ENCODE assay signal across 9 cellular contexts in genomic region chr22:37079668-37080171, GRCh38. TPM values are rescaled to one million over a fixed set of nuclear protein-coding genes. Genes with fewer than 3 reads are reported as not detected.
DNase-seq lines count a peak whose midpoint lies in the region; ATAC-seq and TF ChIP-seq lines count a peak whose summit lies in the region.
"Had no signal": no experiment of that assay in that cellular context is flagged by ENCODE, and none has a peak within 500 bp of the region (broad histone marks: within the 10 kb centered on the region; RNA-seq: fewer than 3 reads in every experiment).

No MANE protein-coding gene starts in this region.

- H3K4me3 ChIP-seq in heart right ventricle (no peak overlapping the region), right atrium auricular region (no peak overlapping the region)

- peaks cover 53% of the 10 kb centered on the region for H3K4me1 Mint-ChIP-seq in activated naive CD4-positive, alpha-beta T cell treated with anti-CD3 and anti-CD28 coated beads for 36 hours (ENCODE audit: low read depth)
- H3K4me1 Mint-ChIP-seq in natural killer cell treated with Interleukin-12 subunit alpha and Interleukin-12 subunit beta and Interleukin-15 and Interleukin-18, amount 100 ng/mL, for 72 hours (ENCODE audit: low read depth in 2 of 2), result peaks cover 54 to 59% of the 10 kb centered on the region in 2 donors

- H3K27me3 ChIP-seq in heart right ventricle, result peaks cover 0 to 42% (median 25%) of the 10 kb centered on the region in 7 donors
- H3K27me3 ChIP-seq in right atrium auricular region, result no peaks in the 10 kb centered on the region

- no peaks in the 10 kb centered on the region for H3K36me3 ChIP-seq in heart right ventricle
- no peaks in the 10 kb centered on the region for H3K36me3 ChIP-seq in right atrium auricular region

- H3K27me3 Mint-ChIP-seq in activated naive CD4-positive, alpha-beta T cell treated with anti-CD3 and anti-CD28 coated beads for 36 hours (ENCODE audit: low read depth), result peaks cover 4% of the 10 kb centered on the region
- H3K27me3 Mint-ChIP-seq in natural killer cell treated with Interleukin-12 subunit alpha and Interleukin-12 subunit beta and Interleukin-15 and Interleukin-18, amount 100 ng/mL, for 72 hours, result peaks cover 0 to 8% of the 10 kb centered on the region in 2 donors

- peak overlapping the region; percentile 97 for H3K27ac Mint-ChIP-seq in activated naive CD4-positive, alpha-beta T cell treated with anti-CD3 and anti-CD28 coated beads for 36 hours
- H3K27ac Mint-ChIP-seq in natural killer cell treated with Interleukin-12 subunit alpha and Interleukin-12 subunit beta and Interleukin-15 and Interleukin-18, amount 100 ng/mL, for 72 hours, result peak overlapping the region; percentile 98 to 100

- H3K4me1 ChIP-seq in heart right ventricle (peaks cover 0 to 24% (median 0%) of the 10 kb centered on the region in 9 donors), right atrium auricular region (no peaks in the 10 kb centered on the region)

- peak in 1 of 2 donors; percentile 16 for DNase-seq in heart right ventricle
- no peak for DNase-seq in right atrium auricular region (ENCODE audit: low spot score)
- DNase-seq in activated naive CD4-positive, alpha-beta T cell treated with anti-CD3 and anti-CD28 coated beads for 36 hours, result peak; percentile 96
- DNase-seq in natural killer cell treated with Interleukin-12 subunit alpha and Interleukin-12 subunit beta and Interleukin-15 and Interleukin-18, amount 100 ng/mL, for 72 hours (ENCODE audit: low spot score), result peak; percentile 90
- DNase-seq in HuH-7 (ENCODE audit: low spot score), result no peak
- DNase-seq in NCI-H1436 treated with DMSO at 0.1 percent for 48 hours (lab: John Stamatoyannopoulos, UW), result no peak
- DNase-seq in inferior parietal cortex (ENCODE audit: extremely low spot score), result no peak

- no peaks in the 10 kb centered on the region for H3K9me3 ChIP-seq in heart right ventricle
- H3K9me3 ChIP-seq in right atrium auricular region, result no peaks in the 10 kb centered on the region

- H3K4me3 Mint-ChIP-seq in activated naive CD4-positive, alpha-beta T cell treated with anti-CD3 and anti-CD28 coated beads for 36 hours, result peak overlapping the region; percentile 43
- peak overlapping the region; percentile 90 for H3K4me3 Mint-ChIP-seq in natural killer cell treated with Interleukin-12 subunit alpha and Interleukin-12 subunit beta and Interleukin-15 and Interleukin-18, amount 100 ng/mL, for 72 hours

- peaks cover 1% of the 10 kb centered on the region for H3K36me3 Mint-ChIP-seq in activated naive CD4-positive, alpha-beta T cell treated with anti-CD3 and anti-CD28 coated beads for 36 hours (ENCODE audit: low read depth)
- no peaks in the 10 kb centered on the region for H3K36me3 Mint-ChIP-seq in natural killer cell treated with Interleukin-12 subunit alpha and Interleukin-12 subunit beta and Interleukin-15 and Interleukin-18, amount 100 ng/mL, for 72 hours

- CTCF ChIA-PET in activated naive CD4-positive, alpha-beta T cell treated with anti-CD3 and anti-CD28 coated beads for 36 hours (lab: Charles Lee), result interaction anchor here (0.6 to 4.7 kb wide), 17 partner anchors 9 to 841 kb away, joined by 3 to 38 read pairs (median 4); partner anchors contain the start of genes IL2RB and KCTD17

- ATAC-seq in heart right ventricle, result peak in 7 of 8 donors; percentile 14 to 58 (median 38)
- ATAC-seq in natural killer cell treated with Interleukin-12 subunit alpha and Interleukin-12 subunit beta and Interleukin-15 and Interleukin-18, amount 100 ng/mL, for 72 hours, result peak; percentile 88 to 90
- ATAC-seq in GM19351 (IDR thresholded peaks at IDR 0.05; ENCODE audit: unreplicated experiment), result no peak

- no peaks in the 10 kb centered on the region for H3K9me3 Mint-ChIP-seq in activated naive CD4-positive, alpha-beta T cell treated with anti-CD3 and anti-CD28 coated beads for 36 hours
- no peaks in the 10 kb centered on the region for H3K9me3 Mint-ChIP-seq in natural killer cell treated with Interleukin-12 subunit alpha and Interleukin-12 subunit beta and Interleukin-15 and Interleukin-18, amount 100 ng/mL, for 72 hours

- no peak for TF ChIP-seq CTCF in heart right ventricle (IDR thresholded peaks at IDR 0.05)
- TF ChIP-seq CTCF in right atrium auricular region (IDR thresholded peaks at IDR 0.05), result no peak

- WGBS in heart right ventricle, 2 donors, result 66 to 67% methylated on average over 15 of the region's 15 CpGs

- H3K27ac ChIP-seq in heart right ventricle, result peak overlapping the region in 1 of 10 donors; percentile 83
- H3K27ac ChIP-seq in right atrium auricular region, result no peak overlapping the region

- intact Hi-C loops in heart right ventricle (cut with DNase I), result loop anchor here in 8 of 10 donors (2.0 to 5.0 kb wide), 5 partner anchors 83 to 183 kb away; no protein-coding TSS in a partner anchor
- intact Hi-C loops in activated naive CD4-positive, alpha-beta T cell treated with anti-CD3 and anti-CD28 coated beads for 36 hours (cut with micrococcal nuclease), result loop anchor here (1.0 to 10.0 kb wide), 5 partner anchors 43 to 375 kb away; partner anchors contain the start of gene RAC2

RNA-seq across cellular contexts. Expression of gene KCTD17, which starts 28.2 kb away (rescaled TPM):
- total RNA-seq in heart right ventricle (10 to 100 TPM in 7 of 10 donors, 1 to 10 TPM in 3; 6.9 to 49.2 (median 13.8) TPM), right atrium auricular region (10 to 100 TPM; 44.9 to 54.8 TPM)
- 10 to 100 TPM; 17.6 to 17.8 TPM for polyA plus RNA-seq in heart right ventricle
- 10 to 100 TPM; 22.6 to 23.1 TPM for total RNA-seq in activated naive CD4-positive, alpha-beta T cell treated with anti-CD3 and anti-CD28 coated beads for 36 hours
- 10 to 100 TPM; 30.5 to 43.8 TPM for total RNA-seq in natural killer cell treated with Interleukin-12 subunit alpha and Interleukin-12 subunit beta and Interleukin-15 and Interleukin-18, amount 100 ng/mL, for 72 hours

RNA-seq across cellular contexts. Expression of gene TMPRSS6, which starts 29.8 kb away (rescaled TPM):
- total RNA-seq in heart right ventricle, result not detected
- not detected for polyA plus RNA-seq in heart right ventricle
- total RNA-seq in right atrium auricular region, result not detected
- total RNA-seq in activated naive CD4-positive, alpha-beta T cell treated with anti-CD3 and anti-CD28 coated beads for 36 hours, result 10 to 100 TPM; 10.7 to 10.9 TPM
- 1 to 10 TPM; 1.8 to 1.9 TPM for total RNA-seq in natural killer cell treated with Interleukin-12 subunit alpha and Interleukin-12 subunit beta and Interleukin-15 and Interleukin-18, amount 100 ng/mL, for 72 hours
- polyA plus RNA-seq: BJ had no signal

Comparison
In these comparisons a context has a peak if more than half of its experiments do, and no peak if none do; other contexts are left out.
1. DNase-seq: peak in activated naive CD4-positive, alpha-beta T cell treated with anti-CD3 and anti-CD28 coated beads for 36 hours (single experiment) and natural killer cell treated with Interleukin-12 subunit alpha and Interleukin-12 subunit beta and Interleukin-15 and Interleukin-18, amount 100 ng/mL, for 72 hours (single experiment); none in right atrium auricular region (single experiment), HuH-7 (single experiment), NCI-H1436 treated with DMSO at 0.1 percent for 48 hours (single experiment) and inferior parietal cortex (single experiment).